In genomic region chr11:112837162-112837826, GRCh38 we compare ENCODE assay signal across 8 cellular contexts.
A peak's percentile ranks its signal among the peaks of the same experiment; 100 is the strongest.
DNase-seq lines count a peak whose midpoint lies in the region; ATAC-seq and TF ChIP-seq lines count a peak whose summit lies in the region.

No MANE protein-coding gene starts in this region.

- H2AFZ ChIP-seq in GM23248, result no peak overlapping the region

- H3K27ac ChIP-seq in GM23248 (no peak overlapping the region), lower lobe of right lung (no peak overlapping the region)

- H3K4me3 ChIP-seq in GM23248 (no peak overlapping the region), lower lobe of right lung (no peak overlapping the region)

- H3K4me1 ChIP-seq in GM23248 (ENCODE audit: insufficient read depth), result no peaks in the 10 kb centered on the region
- H3K4me1 ChIP-seq in lower lobe of right lung, result no peaks in the 10 kb centered on the region

- H3K36me3 ChIP-seq in GM23248 (ENCODE audit: low read depth), result no peaks in the 10 kb centered on the region
- H3K36me3 ChIP-seq in lower lobe of right lung, result no peaks in the 10 kb centered on the region

- DNase-seq in GM23248, result peak; percentile 3
- peak; percentile 16 for DNase-seq in NCI-H510A (lab: John Stamatoyannopoulos, UW)
- no peak for DNase-seq in chondrocyte (ENCODE audit: low spot score)
- DNase-seq in activated T-helper 2 cell treated with anti-CD3 and anti-CD28 coated beads, Interferon-gamma antibody, Interleukin-2, Interleukin-4, amounts not matched to agents 10 μg/mL and 5 μg/mL and 100 μg/mL, durations not matched to agents 14 hours and 24 hours and 36 hours (ENCODE audit: low spot score), result no peak
- no peak for DNase-seq in lower lobe of right lung
- DNase-seq in activated T-cell treated with anti-CD3 and anti-CD28 coated beads, Interleukin-2, amount 50 U/mL, for 72 hours, result no peak
- DNase-seq in activated naive CD4-positive, alpha-beta T cell (lab: John Stamatoyannopoulos, UW), result no peak

- H3K27ac Mint-ChIP-seq in chondrocyte (ENCODE audit: unreplicated experiment) (no peak overlapping the region), nephron (peak overlapping the region in 2 of 3 experiments; percentile 94 to 95)
- no peak overlapping the region for H3K27ac Mint-ChIP-seq in activated T-helper 2 cell treated with anti-CD3 and anti-CD28 coated beads, Interferon-gamma antibody, Interleukin-2, Interleukin-4, amounts not matched to agents 10 μg/mL and 5 μg/mL and 100 μg/mL, durations not matched to agents 14 hours and 24 hours and 36 hours
- H3K27ac Mint-ChIP-seq in activated T-cell treated with anti-CD3 and anti-CD28 coated beads, Interleukin-2, amount 50 U/mL, for 72 hours, result no peak overlapping the region

- H3K36me3 Mint-ChIP-seq in chondrocyte (ENCODE audit: low read depth) (no peaks in the 10 kb centered on the region), nephron (ENCODE audit: low read depth) (no peaks in the 10 kb centered on the region)
- H3K36me3 Mint-ChIP-seq in activated T-helper 2 cell treated with anti-CD3 and anti-CD28 coated beads, Interferon-gamma antibody, Interleukin-2, Interleukin-4, amounts not matched to agents 10 μg/mL and 5 μg/mL and 100 μg/mL, durations not matched to agents 14 hours and 24 hours and 36 hours (ENCODE audit: low read depth), result no peaks in the 10 kb centered on the region
- H3K36me3 Mint-ChIP-seq in activated T-cell treated with anti-CD3 and anti-CD28 coated beads, Interleukin-2, amount 50 U/mL, for 72 hours (ENCODE audit: insufficient read depth in 2 of 2), result no peaks in the 10 kb centered on the region

- ATAC-seq in lower lobe of right lung, result no peak
- no peak for ATAC-seq in activated T-cell treated with anti-CD3 and anti-CD28 coated beads, Interleukin-2, amount 50 U/mL, for 72 hours (replicated peaks in 1 of 2)

- no peak overlapping the region for H3K4me2 ChIP-seq in GM23248 (ENCODE audit: unreplicated experiment)

- H3K9me3 Mint-ChIP-seq in chondrocyte (ENCODE audit: low read depth) (no peaks in the 10 kb centered on the region), nephron (no peaks in the 10 kb centered on the region)
- no peaks in the 10 kb centered on the region for H3K9me3 Mint-ChIP-seq in activated T-helper 2 cell treated with anti-CD3 and anti-CD28 coated beads, Interferon-gamma antibody, Interleukin-2, Interleukin-4, amounts not matched to agents 10 μg/mL and 5 μg/mL and 100 μg/mL, durations not matched to agents 14 hours and 24 hours and 36 hours
- peaks cover 0 to 2% of the 10 kb centered on the region in 2 donors for H3K9me3 Mint-ChIP-seq in activated T-cell treated with anti-CD3 and anti-CD28 coated beads, Interleukin-2, amount 50 U/mL, for 72 hours

- H3K4me3 Mint-ChIP-seq in chondrocyte (ENCODE audit: unreplicated experiment), result no peak overlapping the region
- no peak overlapping the region for H3K4me3 Mint-ChIP-seq in nephron
- no peak overlapping the region for H3K4me3 Mint-ChIP-seq in activated T-helper 2 cell treated with anti-CD3 and anti-CD28 coated beads, Interferon-gamma antibody, Interleukin-2, Interleukin-4, amounts not matched to agents 10 μg/mL and 5 μg/mL and 100 μg/mL, durations not matched to agents 14 hours and 24 hours and 36 hours (ENCODE audit: low read depth)
- H3K4me3 Mint-ChIP-seq in activated T-cell treated with anti-CD3 and anti-CD28 coated beads, Interleukin-2, amount 50 U/mL, for 72 hours, result no peak overlapping the region

- H3K4me1 Mint-ChIP-seq in chondrocyte (ENCODE audit: low read depth) (peaks cover 5% of the 10 kb centered on the region), nephron (peaks cover 60% of the 10 kb centered on the region)
- H3K4me1 Mint-ChIP-seq in activated T-helper 2 cell treated with anti-CD3 and anti-CD28 coated beads, Interferon-gamma antibody, Interleukin-2, Interleukin-4, amounts not matched to agents 10 μg/mL and 5 μg/mL and 100 μg/mL, durations not matched to agents 14 hours and 24 hours and 36 hours (ENCODE audit: low read depth), result no peaks in the 10 kb centered on the region
- no peaks in the 10 kb centered on the region for H3K4me1 Mint-ChIP-seq in activated T-cell treated with anti-CD3 and anti-CD28 coated beads, Interleukin-2, amount 50 U/mL, for 72 hours (ENCODE audit: low read depth)

- 56 to 66% methylated on average over 7 to 8 of the region's 8 CpGs for WGBS in GM23248 (ENCODE audit: low coverage in 1 of 2, low lambda C conversion rate in 2 of 2, missing lambda C conversion rate in 2 of 2), 2 experiments

- no peaks in the 10 kb centered on the region for H3K9me3 ChIP-seq in GM23248 (ENCODE audit: low read depth)
- no peaks in the 10 kb centered on the region for H3K9me3 ChIP-seq in lower lobe of right lung

- no peaks in the 10 kb centered on the region for H3K27me3 ChIP-seq in GM23248 (replicated peaks; ENCODE audit: insufficient read depth)
- H3K27me3 ChIP-seq in lower lobe of right lung (ENCODE audit: low read depth), result no peaks in the 10 kb centered on the region

- TF ChIP-seq CTCF in chondrocyte (IDR thresholded peaks at IDR 0.05) (peak; percentile 33), nephron (IDR thresholded peaks at IDR 0.05; ENCODE audit: unreplicated experiment in 3 of 3) (no peak), lower lobe of right lung (IDR thresholded peaks at IDR 0.05) (no peak)

- H4K20me1 ChIP-seq in GM23248 (ENCODE audit: insufficient read depth), result no peaks in the 10 kb centered on the region

- intact Hi-C loops in activated T-helper 2 cell treated with anti-CD3 and anti-CD28 coated beads, Interferon-gamma antibody, Interleukin-2, Interleukin-4, amounts not matched to agents 10 μg/mL and 5 μg/mL and 100 μg/mL, durations not matched to agents 14 hours and 24 hours and 36 hours (cut with micrococcal nuclease), result no loop called here
- intact Hi-C loops in lower lobe of right lung (cut with DNase I), result no loop called here

- H3K9ac ChIP-seq in GM23248, result no peak overlapping the region

- no peaks in the 10 kb centered on the region for H3K79me2 ChIP-seq in GM23248 (ENCODE audit: insufficient read depth)

- no peaks in the 10 kb centered on the region for H3K9me2 ChIP-seq in GM23248 (ENCODE audit: insufficient read depth)

- peaks cover 13% of the 10 kb centered on the region for H3K27me3 Mint-ChIP-seq in chondrocyte (ENCODE audit: low read depth)
- H3K27me3 Mint-ChIP-seq in nephron (ENCODE audit: low read depth), result no peaks in the 10 kb centered on the region
- no peaks in the 10 kb centered on the region for H3K27me3 Mint-ChIP-seq in activated T-helper 2 cell treated with anti-CD3 and anti-CD28 coated beads, Interferon-gamma antibody, Interleukin-2, Interleukin-4, amounts not matched to agents 10 μg/mL and 5 μg/mL and 100 μg/mL, durations not matched to agents 14 hours and 24 hours and 36 hours (ENCODE audit: low read depth)
- peaks cover 5% of the 10 kb centered on the region for H3K27me3 Mint-ChIP-seq in activated T-cell treated with anti-CD3 and anti-CD28 coated beads, Interleukin-2, amount 50 U/mL, for 72 hours (ENCODE audit: low read depth)

- no peaks in the 10 kb centered on the region for H3F3A ChIP-seq in GM23248 (ENCODE audit: insufficient read depth)

- in situ Hi-C loops in GM23248 (cut with MboI), result no loop called here

Comparison
In these comparisons a context has a peak if more than half of its experiments do, and no peak if none do; other contexts are left out.
1. DNase-seq: peak in GM23248 (single experiment) and NCI-H510A (single experiment); none in chondrocyte (single experiment), activated T-helper 2 cell treated with anti-CD3 and anti-CD28 coated beads, Interferon-gamma antibody, Interleukin-2, Interleukin-4, amounts not matched to agents 10 μg/mL and 5 μg/mL and 100 μg/mL, durations not matched to agents 14 hours and 24 hours and 36 hours (single experiment), lower lobe of right lung (single experiment), activated T-cell treated with anti-CD3 and anti-CD28 coated beads, Interleukin-2, amount 50 U/mL, for 72 hours (0 of 2) and activated naive CD4-positive, alpha-beta T cell (0 of 4).
2. H3K27ac Mint-ChIP-seq: peak in nephron (2 of 3); none in chondrocyte (single experiment), activated T-helper 2 cell treated with anti-CD3 and anti-CD28 coated beads, Interferon-gamma antibody, Interleukin-2, Interleukin-4, amounts not matched to agents 10 μg/mL and 5 μg/mL and 100 μg/mL, durations not matched to agents 14 hours and 24 hours and 36 hours (single experiment) and activated T-cell treated with anti-CD3 and anti-CD28 coated beads, Interleukin-2, amount 50 U/mL, for 72 hours (single experiment).